Comparison of ENCODE assay signal across 5 cellular contexts in genomic region chr2:129548880-129549279, GRCh38.
"Had no signal": no experiment of that assay in that cellular context is flagged by ENCODE, and none has a peak within 500 bp of the region (broad histone marks: within the 10 kb centered on the region; RNA-seq: fewer than 3 reads in every experiment).

No MANE protein-coding gene starts in this region.

- H3K4me2 ChIP-seq: GM23338 had no signal

- DNase-seq: H9, HFFc6, KBM-7 had no signal

- H3K27ac ChIP-seq: HL-60 had no signal

- H3K4me3 ChIP-seq: GM23338 had no signal
